ENCODE assay signal across 8 cellular contexts in the genomic region with DNA sequence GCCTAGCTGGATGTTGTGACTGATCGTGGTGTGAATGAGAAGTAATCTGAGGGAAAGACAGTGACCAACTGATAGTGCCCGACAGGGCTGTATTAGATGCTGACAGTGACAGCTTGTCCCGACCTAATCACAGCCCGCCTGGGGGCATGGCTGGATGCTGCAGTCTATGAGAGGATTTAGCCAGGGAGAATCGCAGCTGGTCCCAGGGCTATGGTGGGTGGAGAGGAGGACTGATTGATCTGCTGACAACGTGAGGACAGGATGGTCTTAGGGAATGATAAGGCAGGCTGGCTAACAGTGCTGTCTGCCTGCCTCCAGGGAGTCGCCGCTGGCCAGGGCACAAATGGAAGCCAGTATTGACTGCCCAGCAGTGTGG. TPM values are rescaled to one million over a fixed set of nuclear protein-coding genes. Genes with fewer than 3 reads are reported as not detected.
DNase-seq lines count a peak whose midpoint lies in the region; ATAC-seq, FAIRE-seq and TF ChIP-seq lines count a peak whose summit lies in the region.

No MANE protein-coding gene starts in this region.

- POLR2A ChIA-PET in CD4-positive, alpha-beta memory T cell (lab: Charles Lee; ENCODE audit: partially characterized antibody) = interaction anchor here (0.7 to 3.9 kb wide), 12 partner anchors 9 to 219 kb away, joined by 3 to 48 read pairs (median 6); a partner anchor contains a TSS

- 0 to 1% methylated on average over 8 of the region's 8 CpGs for WGBS in testis, 2 donors

- peak overlapping the region; percentile 91 for H3K9ac ChIP-seq in astrocyte (ENCODE audit: low read length)

- H3K9me3 ChIP-seq in CD4-positive, alpha-beta memory T cell (ENCODE audit: control insufficient read depth in 1 of 2, low read length in 2 of 2) = no peaks in the 10 kb centered on the region
- H3K9me3 ChIP-seq in astrocyte (ENCODE audit: insufficient read depth, low read depth, low read length) (no peaks in the 10 kb centered on the region), testis (no peaks in the 10 kb centered on the region)

- CTCF ChIA-PET in CD4-positive, alpha-beta memory T cell (lab: Charles Lee; ENCODE audit: partially characterized antibody) = interaction anchor here (0.6 kb wide), 1 partner anchor 351 kb away, joined by 3 read pairs; no protein-coding TSS in a partner anchor

- H2AFZ ChIP-seq in astrocyte (ENCODE audit: low read depth, low read length) = peak overlapping the region; percentile 78

- H3K27ac Mint-ChIP-seq in CD4-positive, alpha-beta memory T cell = peak overlapping the region; percentile 95 to 98 (median 97)
- peak overlapping the region; percentile 78 for H3K27ac Mint-ChIP-seq in astrocyte (ENCODE audit: unreplicated experiment)

- no peaks in the 10 kb centered on the region for H3K27me3 ChIP-seq in CD4-positive, alpha-beta memory T cell (ENCODE audit: insufficient read depth, low read length)
- H3K27me3 ChIP-seq in astrocyte (ENCODE audit: insufficient read depth, low read length) (no peaks in the 10 kb centered on the region), layer of hippocampus (ENCODE audit: control insufficient read depth, insufficient read depth, low read length) (no peaks in the 10 kb centered on the region), testis (no peaks in the 10 kb centered on the region)

- peak overlapping the region; percentile 48 to 74 for H3K4me3 ChIP-seq in CD4-positive, alpha-beta memory T cell (ENCODE audit: low read length in 2 of 2)
- H3K4me3 ChIP-seq in astrocyte (ENCODE audit: insufficient read depth, low read depth, low read length) (peak overlapping the region; percentile 75), testis (peak overlapping the region; percentile 58 to 62)

- no peaks in the 10 kb centered on the region for H4K20me1 ChIP-seq in astrocyte (ENCODE audit: insufficient read depth, low read length)

- H3K27ac ChIP-seq in CD4-positive, alpha-beta memory T cell (ENCODE audit: low read depth, low read length) = peak overlapping the region; percentile 78
- H3K27ac ChIP-seq in astrocyte (ENCODE audit: low read depth, low read length) (peak overlapping the region; percentile 28), layer of hippocampus (ENCODE audit: low read depth, low read length) (peak overlapping the region; percentile 83), testis (peak overlapping the region; percentile 74 to 88)

- peaks cover 14 to 27% of the 10 kb centered on the region in 2 donors for H3K36me3 Mint-ChIP-seq in CD4-positive, alpha-beta memory T cell
- H3K36me3 Mint-ChIP-seq in astrocyte (ENCODE audit: low read depth, unreplicated experiment) = peaks cover 3% of the 10 kb centered on the region

- peak overlapping the region; percentile 97 for H3K4me2 ChIP-seq in astrocyte (ENCODE audit: low read length)

- H3K4me3 Mint-ChIP-seq in CD4-positive, alpha-beta memory T cell = peak overlapping the region; percentile 88 to 98 (median 90)
- peak overlapping the region; percentile 92 for H3K4me3 Mint-ChIP-seq in astrocyte (ENCODE audit: unreplicated experiment)

- H3K27me3 Mint-ChIP-seq in CD4-positive, alpha-beta memory T cell = no peaks in the 10 kb centered on the region
- no peaks in the 10 kb centered on the region for H3K27me3 Mint-ChIP-seq in astrocyte (ENCODE audit: low read depth, unreplicated experiment)

- FAIRE-seq in astrocyte (lab: Jason Lieb, UNC) = no peak

- peak; percentile 14 for ATAC-seq in HG03135 (IDR thresholded peaks at IDR 0.05; ENCODE audit: unreplicated experiment)
- no peak for ATAC-seq in HG02678 (IDR thresholded peaks at IDR 0.05; ENCODE audit: unreplicated experiment)

- peaks cover 30% of the 10 kb centered on the region for H3K79me2 ChIP-seq in astrocyte (ENCODE audit: insufficient read depth, low read length)

- peaks cover 9 to 28% (median 19%) of the 10 kb centered on the region in 4 donors for H3K4me1 Mint-ChIP-seq in CD4-positive, alpha-beta memory T cell
- peaks cover 8% of the 10 kb centered on the region for H3K4me1 Mint-ChIP-seq in astrocyte (ENCODE audit: low read depth, unreplicated experiment)

- no peak for DNase-seq in CD4-positive, alpha-beta memory T cell
- DNase-seq in astrocyte (ENCODE audit: low read depth) (no peak), testis (no peak), LoVo (ENCODE audit: low spot score) (no peak), NCI-H2196 treated with DMSO at 0.1 percent for 48 hours (lab: John Stamatoyannopoulos, UW; ENCODE audit: unreplicated experiment) (no peak)

- peaks cover 18% of the 10 kb centered on the region for H3K4me1 ChIP-seq in CD4-positive, alpha-beta memory T cell (ENCODE audit: insufficient read depth, low read length)
- H3K4me1 ChIP-seq in astrocyte (ENCODE audit: insufficient read depth, low read length) = peaks cover 7% of the 10 kb centered on the region
- H3K4me1 ChIP-seq in testis = peaks cover 4% of the 10 kb centered on the region

- TF ChIP-seq CTCF in astrocyte (IDR thresholded peaks at IDR 0.05; ENCODE audit: insufficient read depth, low read depth, low read length) (no peak), testis (IDR thresholded peaks at IDR 0.05) (no peak)

- peaks cover 14% of the 10 kb centered on the region for H3K36me3 ChIP-seq in CD4-positive, alpha-beta memory T cell (ENCODE audit: insufficient read depth, low read length)
- H3K36me3 ChIP-seq in astrocyte (ENCODE audit: insufficient read depth, low read length) (peaks cover 2% of the 10 kb centered on the region), testis (ENCODE audit: low read depth, missing control alignments) (no peaks in the 10 kb centered on the region)

- H3K9me3 Mint-ChIP-seq in CD4-positive, alpha-beta memory T cell = no peaks in the 10 kb centered on the region
- no peaks in the 10 kb centered on the region for H3K9me3 Mint-ChIP-seq in astrocyte (ENCODE audit: unreplicated experiment)

- no peak for TF ChIP-seq POLR2A in testis (IDR thresholded peaks at IDR 0.05)

- intact Hi-C loops in CD4-positive, alpha-beta memory T cell (cut with micrococcal nuclease) = loop anchor here (1.0 to 2.0 kb wide), 4 partner anchors 17 to 105 kb away; no protein-coding TSS in a partner anchor
- intact Hi-C loops in testis (cut with DNase I; ENCODE audit: low total_unique reads) = no loop called here

RNA-seq across cellular contexts. Expression of a gene that starts 0.6 kb away (rescaled TPM):
- total RNA-seq in CD4-positive, alpha-beta memory T cell = 10 to 100 TPM in 1 of 2 experiments, 1 to 10 TPM in 1; 8.7 to 10.2 TPM
- 10 to 100 TPM; 12.4 to 15.6 TPM for polyA plus RNA-seq in CD4-positive, alpha-beta memory T cell
- total RNA-seq in astrocyte (3.5 and 4.9 TPM in 2 replicates), testis (10 to 100 TPM; 16.5 to 16.7 TPM)
- 10.3 TPM for polyA plus RNA-seq in testis (ENCODE audit: insufficient read depth, low read depth, low replicate concordance)

RNA-seq across cellular contexts. Expression of a gene that starts 12.3 kb away (rescaled TPM):
- 100 to 1,000 TPM; 108 to 110 TPM for total RNA-seq in CD4-positive, alpha-beta memory T cell
- 10 to 100 TPM; 13.4 to 33.8 TPM for polyA plus RNA-seq in CD4-positive, alpha-beta memory T cell
- 0.75 and 1.1 TPM in 2 replicates for total RNA-seq in astrocyte
- total RNA-seq in testis = 1 to 10 TPM; 2.5 to 5.5 TPM
- polyA plus RNA-seq in testis (ENCODE audit: insufficient read depth, low read depth, low replicate concordance) = 4.7 TPM

Comparison
In these comparisons a context has a peak if more than half of its experiments do, and no peak if none do; other contexts are left out.
1. H3K27ac ChIP-seq: peak in every context shown above with its lines; median percentile 83 in layer of hippocampus; 81 in testis; 78 in CD4-positive, alpha-beta memory T cell; 28 in astrocyte.
2. RNA of a gene that starts 12.3 kb away (total RNA-seq): 108 to 110 TPM in CD4-positive, alpha-beta memory T cell; 2.5 to 5.5 TPM in testis and 0.75 to 1.1 TPM in astrocyte; every median in the first group is over 10 times any median in the second.
3. Peak in every context shown above with its lines, with median percentiles within 50 percentile points of each other: H3K4me3 ChIP-seq.